8 cellular contexts compared by ENCODE assay signal in genomic region chr15:40755821-40756220, GRCh38. TPM values are rescaled to one million over a fixed set of nuclear protein-coding genes. Genes with fewer than 3 reads are reported as not detected.
A peak's percentile ranks its signal among the peaks of the same experiment; 100 is the strongest.
DNase-seq lines count a peak whose midpoint lies in the region; ATAC-seq lines count a peak whose summit lies in the region.

No MANE protein-coding gene starts in this region.

- H3K9me3 Mint-ChIP-seq in activated T-helper 2 cell treated with anti-CD3 and anti-CD28 coated beads, Interferon-gamma antibody, Interleukin-2, Interleukin-4, amounts not matched to agents 10 μg/mL and 5 μg/mL and 100 μg/mL, durations not matched to agents 14 hours and 24 hours and 36 hours = no peaks in the 10 kb centered on the region

- no peak overlapping the region for H4K8ac ChIP-seq in mesenchymal stem cell (ENCODE audit: low read length)

- peaks cover 23% of the 10 kb centered on the region for H3K79me1 ChIP-seq in mesenchymal stem cell (replicated peaks; ENCODE audit: low read length, poor library complexity, severe bottlenecking)

- no peak overlapping the region for H3K14ac ChIP-seq in mesenchymal stem cell (ENCODE audit: low read length in 2 of 2)

- intact Hi-C loops in activated T-helper 2 cell treated with anti-CD3 and anti-CD28 coated beads, Interferon-gamma antibody, Interleukin-2, Interleukin-4, amounts not matched to agents 10 μg/mL and 5 μg/mL and 100 μg/mL, durations not matched to agents 14 hours and 24 hours and 36 hours (cut with micrococcal nuclease) = loop anchor here (1.0 to 5.0 kb wide), 5 partner anchors 7 to 136 kb away; partner anchors contain the start of genes DNAJC17, RAD51, VPS18 and ZFYVE19

- no peaks in the 10 kb centered on the region for H3K9me3 ChIP-seq in mesenchymal stem cell (ENCODE audit: control insufficient read depth, low read length)

- H2BK120ac ChIP-seq in mesenchymal stem cell (ENCODE audit: low read depth, low read length) = no peak overlapping the region

- H3K4ac ChIP-seq in mesenchymal stem cell (ENCODE audit: low read depth in 1 of 2, low read length in 2 of 2) = no peak overlapping the region

- H3K9ac ChIP-seq in mesenchymal stem cell (ENCODE audit: low read length) = peak overlapping the region; percentile 91

- no peak overlapping the region for H2AK5ac ChIP-seq in mesenchymal stem cell (ENCODE audit: low read length, severe bottlenecking)

- H2BK5ac ChIP-seq in mesenchymal stem cell (ENCODE audit: low read depth, low read length, poor library complexity, severe bottlenecking) = no peak overlapping the region

- DNase-seq in stimulated activated CD4-positive, alpha-beta T cell treated with anti-CD3 and anti-CD28 coated beads, Interleukin-15, amount 100 ng/mL, for 24 hours = peak; percentile 30
- no peak for DNase-seq in stimulated activated CD4-positive, alpha-beta T cell treated with anti-CD3 and anti-CD28 coated beads, Interleukin-4, amount 100 ng/mL, for 1 hour
- DNase-seq in activated T-helper 2 cell treated with anti-CD3 and anti-CD28 coated beads, Interferon-gamma antibody, Interleukin-2, Interleukin-4, amounts not matched to agents 10 μg/mL and 5 μg/mL and 100 μg/mL, durations not matched to agents 14 hours and 24 hours and 36 hours (ENCODE audit: low spot score) = no peak
- DNase-seq in mesenchymal stem cell (no peak), H7 (no peak), AG08395 (ENCODE audit: low spot score) (no peak)

- H3K23ac ChIP-seq in mesenchymal stem cell (ENCODE audit: low read length in 2 of 2) = no peak overlapping the region

- peaks cover 27% of the 10 kb centered on the region for H3K4me1 Mint-ChIP-seq in activated T-helper 2 cell treated with anti-CD3 and anti-CD28 coated beads, Interferon-gamma antibody, Interleukin-2, Interleukin-4, amounts not matched to agents 10 μg/mL and 5 μg/mL and 100 μg/mL, durations not matched to agents 14 hours and 24 hours and 36 hours (ENCODE audit: low read depth)

- H3K36me3 ChIP-seq in mesenchymal stem cell (ENCODE audit: control insufficient read depth in 1 of 2, insufficient read depth in 2 of 2, low read depth in 1 of 2, low read length in 2 of 2) (peaks cover 11 to 20% of the 10 kb centered on the region in 2 experiments), H7 (replicated peaks; ENCODE audit: control insufficient read depth, insufficient read depth, low read length) (no peaks in the 10 kb centered on the region; the same call in 1 of the 2 replicates)

- H3K27me3 ChIP-seq in mesenchymal stem cell (ENCODE audit: control insufficient read depth in 1 of 2, insufficient read depth in 1 of 2, low read length in 2 of 2) = peaks cover 0 to 3% of the 10 kb centered on the region in 2 experiments
- no peaks in the 10 kb centered on the region for H3K27me3 ChIP-seq in H7 (ENCODE audit: control insufficient read depth, insufficient read depth, low read length)

- H3K27me3 Mint-ChIP-seq in activated T-helper 2 cell treated with anti-CD3 and anti-CD28 coated beads, Interferon-gamma antibody, Interleukin-2, Interleukin-4, amounts not matched to agents 10 μg/mL and 5 μg/mL and 100 μg/mL, durations not matched to agents 14 hours and 24 hours and 36 hours (ENCODE audit: low read depth) = no peaks in the 10 kb centered on the region

- H2BK12ac ChIP-seq in mesenchymal stem cell (ENCODE audit: low read length in 2 of 2) = no peak overlapping the region

- H2AFZ ChIP-seq in mesenchymal stem cell (ENCODE audit: low read depth, low read length) = no peak overlapping the region

- no peak overlapping the region for H3K27ac ChIP-seq in mesenchymal stem cell (ENCODE audit: low read length, poor library complexity, severe bottlenecking)

- H3K4me1 ChIP-seq in mesenchymal stem cell (ENCODE audit: control insufficient read depth, insufficient read depth, low read depth, low read length) = peaks cover 6% of the 10 kb centered on the region

- H3K4me3 ChIP-seq in mesenchymal stem cell (ENCODE audit: insufficient read depth in 1 of 2, low read depth in 1 of 2, low read length in 2 of 2) = peak overlapping the region in 1 of 2 experiments; percentile 95
- H3K4me3 ChIP-seq in H7 (ENCODE audit: insufficient read depth, low read depth, low read length) = no peak overlapping the region; the same call in 1 of the 2 replicates

- peak overlapping the region; percentile 91 for H3K4me2 ChIP-seq in mesenchymal stem cell (ENCODE audit: low read length, poor library complexity, severe bottlenecking)

- peaks cover 21% of the 10 kb centered on the region for H3K36me3 Mint-ChIP-seq in activated T-helper 2 cell treated with anti-CD3 and anti-CD28 coated beads, Interferon-gamma antibody, Interleukin-2, Interleukin-4, amounts not matched to agents 10 μg/mL and 5 μg/mL and 100 μg/mL, durations not matched to agents 14 hours and 24 hours and 36 hours (ENCODE audit: low read depth)

- ATAC-seq in HG03439 (IDR thresholded peaks at IDR 0.05; ENCODE audit: unreplicated experiment) (no peak), esophagus mucosa (no peak)

- no peak overlapping the region for H2BK15ac ChIP-seq in mesenchymal stem cell (ENCODE audit: low read depth, poor library complexity, severe bottlenecking)

- 88% methylated on average over 10 of the region's 11 CpGs for WGBS in mesenchymal stem cell

- H3K27ac Mint-ChIP-seq in activated T-helper 2 cell treated with anti-CD3 and anti-CD28 coated beads, Interferon-gamma antibody, Interleukin-2, Interleukin-4, amounts not matched to agents 10 μg/mL and 5 μg/mL and 100 μg/mL, durations not matched to agents 14 hours and 24 hours and 36 hours = peak overlapping the region; percentile 98

- H4K91ac ChIP-seq in mesenchymal stem cell (ENCODE audit: low read length) = no peak overlapping the region

- H3K4me3 Mint-ChIP-seq in activated T-helper 2 cell treated with anti-CD3 and anti-CD28 coated beads, Interferon-gamma antibody, Interleukin-2, Interleukin-4, amounts not matched to agents 10 μg/mL and 5 μg/mL and 100 μg/mL, durations not matched to agents 14 hours and 24 hours and 36 hours (ENCODE audit: low read depth) = peak overlapping the region; percentile 94

- no peak overlapping the region for H3K18ac ChIP-seq in mesenchymal stem cell (ENCODE audit: low read depth in 1 of 2, low read length in 2 of 2)

RNA-seq across cellular contexts. Expression of gene RMDN3, which starts 0.8 kb away (rescaled TPM):
- 28.3 and 30.6 TPM in 2 replicates for total RNA-seq in activated T-helper 2 cell treated with anti-CD3 and anti-CD28 coated beads, Interferon-gamma antibody, Interleukin-2, Interleukin-4, amounts not matched to agents 10 μg/mL and 5 μg/mL and 100 μg/mL, durations not matched to agents 14 hours and 24 hours and 36 hours
- 15.7 TPM for polyA plus RNA-seq in mesenchymal stem cell (2013, experiment 1 of 2)
- polyA plus RNA-seq in mesenchymal stem cell (2013, experiment 2 of 2) = 17.6 TPM
- total RNA-seq in H7 (2014; rRNA removed; shearing (Covaris generic)) = 9.6 and 14.2 TPM in 2 replicates
- total RNA-seq in esophagus mucosa = 21.2 TPM

RNA-seq across cellular contexts. Expression of gene GCHFR, which starts 8.0 kb away (rescaled TPM):
- total RNA-seq in activated T-helper 2 cell treated with anti-CD3 and anti-CD28 coated beads, Interferon-gamma antibody, Interleukin-2, Interleukin-4, amounts not matched to agents 10 μg/mL and 5 μg/mL and 100 μg/mL, durations not matched to agents 14 hours and 24 hours and 36 hours = 43.7 and 44.7 TPM in 2 replicates
- polyA plus RNA-seq in mesenchymal stem cell (2013, experiment 1 of 2) = 8.8 TPM
- 8.8 TPM for polyA plus RNA-seq in mesenchymal stem cell (2013, experiment 2 of 2)
- total RNA-seq in H7 (2014; rRNA removed; shearing (Covaris generic)) = 58.3 and 60.9 TPM in 2 replicates
- 13.0 TPM for total RNA-seq in esophagus mucosa

RNA-seq across cellular contexts. Expression of gene C15orf62, which starts 14.0 kb away (rescaled TPM):
- 0.48 and 0.76 TPM in 2 replicates for total RNA-seq in activated T-helper 2 cell treated with anti-CD3 and anti-CD28 coated beads, Interferon-gamma antibody, Interleukin-2, Interleukin-4, amounts not matched to agents 10 μg/mL and 5 μg/mL and 100 μg/mL, durations not matched to agents 14 hours and 24 hours and 36 hours
- polyA plus RNA-seq in mesenchymal stem cell (2013, experiment 1 of 2) = 0.11 TPM
- 0.04 TPM for polyA plus RNA-seq in mesenchymal stem cell (2013, experiment 2 of 2)
- total RNA-seq in H7 (2014; rRNA removed; shearing (Covaris generic)) = 0.31 and 0.48 TPM in 2 replicates
- 4.0 TPM for total RNA-seq in esophagus mucosa

RNA-seq across cellular contexts. Expression of gene ZFYVE19, which starts 51.1 kb away (rescaled TPM):
- 37.6 and 39.3 TPM in 2 replicates for total RNA-seq in activated T-helper 2 cell treated with anti-CD3 and anti-CD28 coated beads, Interferon-gamma antibody, Interleukin-2, Interleukin-4, amounts not matched to agents 10 μg/mL and 5 μg/mL and 100 μg/mL, durations not matched to agents 14 hours and 24 hours and 36 hours
- polyA plus RNA-seq in mesenchymal stem cell (2013, experiment 1 of 2) = 11.8 TPM
- polyA plus RNA-seq in mesenchymal stem cell (2013, experiment 2 of 2) = 11.1 TPM
- 25.5 and 30.0 TPM in 2 replicates for total RNA-seq in H7 (2014; rRNA removed; shearing (Covaris generic))
- total RNA-seq in esophagus mucosa = 18.4 TPM

RNA-seq across cellular contexts. Expression of gene DNAJC17, which starts 51.5 kb away (rescaled TPM):
- 44.4 and 48.0 TPM in 2 replicates for total RNA-seq in activated T-helper 2 cell treated with anti-CD3 and anti-CD28 coated beads, Interferon-gamma antibody, Interleukin-2, Interleukin-4, amounts not matched to agents 10 μg/mL and 5 μg/mL and 100 μg/mL, durations not matched to agents 14 hours and 24 hours and 36 hours
- 36.9 TPM for polyA plus RNA-seq in mesenchymal stem cell (2013, experiment 1 of 2)
- polyA plus RNA-seq in mesenchymal stem cell (2013, experiment 2 of 2) = 39.3 TPM
- 28.2 and 34.6 TPM in 2 replicates for total RNA-seq in H7 (2014; rRNA removed; shearing (Covaris generic))
- total RNA-seq in esophagus mucosa = 20.8 TPM
